In the genomic region with DNA sequence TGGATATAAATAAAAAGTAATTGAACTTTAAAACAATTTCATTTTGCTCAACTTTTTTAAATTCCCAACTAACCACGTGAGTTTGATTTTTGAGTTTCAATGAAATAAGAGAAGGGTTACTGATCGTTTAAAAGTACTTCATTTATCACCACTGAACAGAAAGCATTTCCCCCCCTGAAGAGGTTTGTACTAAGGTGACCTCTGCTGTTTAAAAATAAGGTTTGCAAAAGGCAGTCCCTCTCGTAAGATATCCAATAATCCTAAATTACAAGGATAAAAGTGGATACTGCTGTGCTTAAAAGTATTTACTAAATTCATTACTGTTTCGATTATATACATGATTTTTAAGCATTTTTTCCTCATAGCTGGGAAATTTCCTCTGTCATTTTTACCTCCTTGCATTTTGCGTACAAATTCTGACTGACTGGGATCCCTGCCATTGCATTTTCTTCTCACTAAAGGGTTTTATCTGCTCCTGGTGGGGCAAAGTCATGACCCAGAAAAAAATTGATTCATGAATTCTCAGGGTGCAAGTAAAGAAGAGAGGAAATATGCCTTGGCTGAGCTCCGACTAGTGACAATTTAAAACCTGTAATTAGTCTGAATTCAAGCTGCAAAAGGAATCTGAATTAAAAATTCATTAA, we compare ENCODE assay signal across 14 cellular contexts.
DNase-seq lines count a peak whose midpoint lies in the region; ATAC-seq and TF ChIP-seq lines count a peak whose summit lies in the region.
"Had no signal": no experiment of that assay in that cellular context is flagged by ENCODE, and none has a peak within 500 bp of the region (broad histone marks: within the 10 kb centered on the region; RNA-seq: fewer than 3 reads in every experiment).

No MANE protein-coding gene starts in this region.

- POLR2A ChIA-PET in activated CD8-positive, alpha-beta T cell treated with anti-CD3 and anti-CD28 coated beads, Interleukin-2, amount 10 ng/mL, durations not matched to agents 7 days and 5 days (lab: Charles Lee): interaction anchor here (0.6 kb wide), 1 partner anchor 639 kb away, joined by 3 read pairs; no protein-coding TSS in a partner anchor

- H3K9me3 ChIP-seq in cardiac muscle cell (ENCODE audit: low read depth): no peaks in the 10 kb centered on the region
- H3K9me3 ChIP-seq in heart right ventricle: no peaks in the 10 kb centered on the region
- H3K9me3 ChIP-seq in endodermal cell (ENCODE audit: control insufficient read depth, low read length): no peaks in the 10 kb centered on the region
- no peaks in the 10 kb centered on the region for H3K9me3 ChIP-seq in upper lobe of left lung
- H3K9me3 ChIP-seq: BE2C, uterus had no signal

- no peak overlapping the region for H3K27ac Mint-ChIP-seq in endodermal cell
- H3K27ac Mint-ChIP-seq in activated CD8-positive, alpha-beta T cell treated with anti-CD3 and anti-CD28 coated beads, Interleukin-2, amount 10 ng/mL, durations not matched to agents 7 days and 5 days: no peak overlapping the region
- H3K27ac Mint-ChIP-seq: activated naive CD4-positive, alpha-beta T cell treated with anti-CD3 and anti-CD28 coated beads, Interleukin-2, amount 50 U/mL, for 24 hours had no signal

- no peak overlapping the region for H3K4me3 ChIP-seq in cardiac muscle cell
- no peak overlapping the region for H3K4me3 ChIP-seq in heart right ventricle
- H3K4me3 ChIP-seq in endodermal cell (ENCODE audit: low read length): no peak overlapping the region
- no peak overlapping the region for H3K4me3 ChIP-seq in upper lobe of left lung
- H3K4me3 ChIP-seq: coronary artery, uterus had no signal

- peak; percentile 36 to 46 for DNase-seq in cardiac muscle cell (ENCODE audit: low read depth in 1 of 2, low spot score in 1 of 2)
- no peak for DNase-seq in heart right ventricle
- DNase-seq in NCI-H2227 (lab: John Stamatoyannopoulos, UW; ENCODE audit: unreplicated experiment): peak; percentile 16
- DNase-seq in endodermal cell: no peak
- no peak for DNase-seq in activated CD8-positive, alpha-beta T cell treated with anti-CD3 and anti-CD28 coated beads, Interleukin-2, amount 10 ng/mL, durations not matched to agents 7 days and 5 days
- no peak for DNase-seq in activated CD4-positive, CD25-positive, alpha-beta regulatory T cell treated with anti-CD3 and anti-CD28 coated beads, Interleukin-2, amount 50 U/mL, for 72 hours
- no peak for DNase-seq in upper lobe of left lung
- DNase-seq: BE2C; stimulated activated CD4-positive, alpha-beta T cell treated with anti-CD3 and anti-CD28 coated beads, Interleukin-2, amount 100 ng/mL, for 24 hours; T1000; uterus had no signal

- H3K9me3 Mint-ChIP-seq in endodermal cell: no peaks in the 10 kb centered on the region
- peaks cover 5% of the 10 kb centered on the region for H3K9me3 Mint-ChIP-seq in activated CD8-positive, alpha-beta T cell treated with anti-CD3 and anti-CD28 coated beads, Interleukin-2, amount 10 ng/mL, durations not matched to agents 7 days and 5 days (ENCODE audit: insufficient read depth)

- no peak for TF ChIP-seq EP300 in upper lobe of left lung (IDR thresholded peaks at IDR 0.05)

- H3K4me3 Mint-ChIP-seq in endodermal cell: no peak overlapping the region
- H3K4me3 Mint-ChIP-seq in activated CD8-positive, alpha-beta T cell treated with anti-CD3 and anti-CD28 coated beads, Interleukin-2, amount 10 ng/mL, durations not matched to agents 7 days and 5 days: no peak overlapping the region
- H3K4me3 Mint-ChIP-seq: activated naive CD4-positive, alpha-beta T cell treated with anti-CD3 and anti-CD28 coated beads, Interleukin-2, amount 50 U/mL, for 24 hours had no signal

- CTCF ChIA-PET in activated CD8-positive, alpha-beta T cell treated with anti-CD3 and anti-CD28 coated beads, Interleukin-2, amount 10 ng/mL, durations not matched to agents 7 days and 5 days (lab: Charles Lee): no interaction called here

- ATAC-seq in heart right ventricle: no peak
- ATAC-seq in activated CD8-positive, alpha-beta T cell treated with anti-CD3 and anti-CD28 coated beads, Interleukin-2, amount 10 ng/mL, durations not matched to agents 7 days and 5 days: no peak
- no peak for ATAC-seq in GM19467 (IDR thresholded peaks at IDR 0.05; ENCODE audit: unreplicated experiment)
- no peak for ATAC-seq in upper lobe of left lung (ENCODE audit: low FRiP score in 2 of 2)

- no peak overlapping the region for H3K27ac ChIP-seq in cardiac muscle cell
- no peak overlapping the region for H3K27ac ChIP-seq in heart right ventricle
- no peak overlapping the region for H3K27ac ChIP-seq in endodermal cell (ENCODE audit: low read depth, low read length)
- H3K27ac ChIP-seq in upper lobe of left lung: no peak overlapping the region
- H3K27ac ChIP-seq: coronary artery, uterus had no signal

- no peaks in the 10 kb centered on the region for H3K27me3 Mint-ChIP-seq in endodermal cell (ENCODE audit: insufficient read depth)
- no peaks in the 10 kb centered on the region for H3K27me3 Mint-ChIP-seq in activated CD8-positive, alpha-beta T cell treated with anti-CD3 and anti-CD28 coated beads, Interleukin-2, amount 10 ng/mL, durations not matched to agents 7 days and 5 days (ENCODE audit: low read depth)
- H3K27me3 Mint-ChIP-seq: activated naive CD4-positive, alpha-beta T cell treated with anti-CD3 and anti-CD28 coated beads, Interleukin-2, amount 50 U/mL, for 24 hours had no signal

- peaks cover 11% of the 10 kb centered on the region for H3K4me1 ChIP-seq in cardiac muscle cell (ENCODE audit: low read depth)
- no peaks in the 10 kb centered on the region for H3K4me1 ChIP-seq in heart right ventricle
- H3K4me1 ChIP-seq in endodermal cell (ENCODE audit: control insufficient read depth, insufficient read depth, low read length): no peaks in the 10 kb centered on the region
- no peaks in the 10 kb centered on the region for H3K4me1 ChIP-seq in upper lobe of left lung
- H3K4me1 ChIP-seq: BE2C, uterus had no signal

- no peaks in the 10 kb centered on the region for H3K36me3 Mint-ChIP-seq in endodermal cell (ENCODE audit: low read depth)
- H3K36me3 Mint-ChIP-seq in activated CD8-positive, alpha-beta T cell treated with anti-CD3 and anti-CD28 coated beads, Interleukin-2, amount 10 ng/mL, durations not matched to agents 7 days and 5 days (ENCODE audit: low read depth): no peaks in the 10 kb centered on the region
- H3K36me3 Mint-ChIP-seq: activated naive CD4-positive, alpha-beta T cell treated with anti-CD3 and anti-CD28 coated beads, Interleukin-2, amount 50 U/mL, for 24 hours had no signal

- no peaks in the 10 kb centered on the region for H3K36me3 ChIP-seq in cardiac muscle cell
- H3K36me3 ChIP-seq in heart right ventricle: no peaks in the 10 kb centered on the region
- no peaks in the 10 kb centered on the region for H3K36me3 ChIP-seq in endodermal cell (ENCODE audit: control insufficient read depth, insufficient read depth, low read length)
- no peaks in the 10 kb centered on the region for H3K36me3 ChIP-seq in upper lobe of left lung
- H3K36me3 ChIP-seq: BE2C, uterus had no signal

- H3K4me1 Mint-ChIP-seq in endodermal cell: no peaks in the 10 kb centered on the region
- H3K4me1 Mint-ChIP-seq in activated CD8-positive, alpha-beta T cell treated with anti-CD3 and anti-CD28 coated beads, Interleukin-2, amount 10 ng/mL, durations not matched to agents 7 days and 5 days (ENCODE audit: low read depth): no peaks in the 10 kb centered on the region
- H3K4me1 Mint-ChIP-seq: activated naive CD4-positive, alpha-beta T cell treated with anti-CD3 and anti-CD28 coated beads, Interleukin-2, amount 50 U/mL, for 24 hours had no signal

- WGBS in heart right ventricle, 2 donors: 28 to 32% methylated on average over 6 of the region's 6 CpGs
- WGBS in endodermal cell (ENCODE audit: insufficient coverage in 1 of 2, insufficient read length in 1 of 2), 2 experiments: 83 to 100% methylated on average over 2 to 5 of the region's 6 CpGs
- 26 to 39% methylated on average over 6 of the region's 6 CpGs for WGBS in upper lobe of left lung, 2 donors

- TF ChIP-seq CTCF in cardiac muscle cell (IDR thresholded peaks at IDR 0.05; ENCODE audit: low read depth, low read length): peak; percentile 27
- no peak for TF ChIP-seq CTCF in heart right ventricle (IDR thresholded peaks at IDR 0.05)
- peak; percentile 52 for TF ChIP-seq CTCF in endodermal cell (conservative IDR thresholded peaks at IDR 0.05)
- no peak for TF ChIP-seq CTCF in upper lobe of left lung (IDR thresholded peaks at IDR 0.05)

- H3K27me3 ChIP-seq in cardiac muscle cell (no peaks in the 10 kb centered on the region), heart right ventricle (peaks cover 0 to 8% (median 0%) of the 10 kb centered on the region in 7 donors), endodermal cell (ENCODE audit: control insufficient read depth, insufficient read depth, low read length, poor library complexity, severe bottlenecking) (no peaks in the 10 kb centered on the region), upper lobe of left lung (no peaks in the 10 kb centered on the region)
- H3K27me3 ChIP-seq: BE2C, uterus had no signal

- intact Hi-C loops in heart right ventricle (cut with DNase I): no loop called here

- no peak overlapping the region for H3K9ac ChIP-seq in endodermal cell (ENCODE audit: extremely low read depth, low read length, poor library complexity, severe bottlenecking)

- no peak for TF ChIP-seq POLR2A in upper lobe of left lung (IDR thresholded peaks at IDR 0.05)

Comparison
In these comparisons a context has a peak if more than half of its experiments do, and no peak if none do; other contexts are left out.
1. DNase-seq: peak in cardiac muscle cell (2 of 2) and NCI-H2227 (single experiment); none in heart right ventricle (0 of 2), endodermal cell (single experiment), activated CD8-positive, alpha-beta T cell treated with anti-CD3 and anti-CD28 coated beads, Interleukin-2, amount 10 ng/mL, durations not matched to agents 7 days and 5 days (single experiment), activated CD4-positive, CD25-positive, alpha-beta regulatory T cell treated with anti-CD3 and anti-CD28 coated beads, Interleukin-2, amount 50 U/mL, for 72 hours (single experiment) and upper lobe of left lung (0 of 2).
2. CTCF ChIP-seq: peak in cardiac muscle cell (single experiment) and endodermal cell (single experiment); none in heart right ventricle (0 of 9) and upper lobe of left lung (0 of 6).